ENCODE assay signal across 18 cellular contexts in genomic region chr11:96109265-96110030, GRCh38.
"Had no signal": no experiment of that assay in that cellular context is flagged by ENCODE, and none has a peak within 500 bp of the region (broad histone marks: within the 10 kb centered on the region; RNA-seq: fewer than 3 reads in every experiment).

No MANE protein-coding gene starts in this region.

- H3K9me3 ChIP-seq: esophagus squamous epithelium, thyroid gland had no signal

- H3K27me3 ChIP-seq: esophagus squamous epithelium, thyroid gland had no signal

- H3K36me3 ChIP-seq: esophagus squamous epithelium, thyroid gland had no signal

- H3K27ac ChIP-seq: esophagus squamous epithelium, thyroid gland had no signal

- H3K4me3 ChIP-seq: esophagus squamous epithelium, lung, thyroid gland had no signal

- DNase-seq: activated CD4-positive, alpha-beta T cell treated with anti-CD3 and anti-CD28 coated beads, Interleukin-2, amount 50 U/mL, for 1 hour; activated CD8-positive, alpha-beta memory T cell treated with anti-CD3 and anti-CD28 coated beads, Interleukin-2, amount 50 U/mL, for 4 hours; activated naive CD4-positive, alpha-beta T cell treated with anti-CD3 and anti-CD28 coated beads for 36 hours; activated T-cell treated with anti-CD3 and anti-CD28 coated beads, Interleukin-2, amount 50 U/mL, for 4 hours; anterior cingulate cortex; effector CD4-positive, alpha-beta T cell; esophagus squamous epithelium; foreskin melanocyte; glutamatergic neuron; hypothalamus; islet precursor cell; nephron progenitor cell; nucleus accumbens; stimulated activated CD4-positive, alpha-beta T cell treated with anti-CD3 and anti-CD28 coated beads, Interleukin-2, amount 100 ng/mL, for 24 hours; stimulated activated naive CD4-positive, alpha-beta T cell treated with Interleukin-2 at 50 U/mL for 16 hours; thyroid gland had no signal

- ATAC-seq: activated CD4-positive, CD25-positive, alpha-beta regulatory T cell treated with anti-CD3 and anti-CD28 coated beads, Interleukin-2, amount 50 U/mL, for 24 hours; activated T-cell treated with anti-CD3 and anti-CD28 coated beads, Interleukin-2, amount 50 U/mL, for 4 hours had no signal
